ENCODE assay signal across 8 cellular contexts in genomic region chr6:36595168-36595818, GRCh38. TPM values are rescaled to one million over a fixed set of nuclear protein-coding genes. Genes with fewer than 3 reads are reported as not detected.
DNase-seq lines count a peak whose midpoint lies in the region; TF ChIP-seq lines count a peak whose summit lies in the region.

No MANE protein-coding gene starts in this region.

- H3K36me3 Mint-ChIP-seq in mesothelial cell of epicardium = peaks cover 25% of the 10 kb centered on the region

- H3K27me3 ChIP-seq in SJCRH30 (no peaks in the 10 kb centered on the region), ectodermal cell (ENCODE audit: control insufficient read depth, insufficient read depth, low read length, poor library complexity, severe bottlenecking) (no peaks in the 10 kb centered on the region)

- DNase-seq in AML-193 (lab: John Stamatoyannopoulos, UW) (peak; percentile 60 to 63), HCEC 1CT (peak; percentile 64), SJCRH30 (peak in 1 of 2 experiments; percentile 56), mesothelial cell of epicardium (ENCODE audit: low spot score in 2 of 2, unreplicated experiment in 2 of 2) (no peak), ureter (ENCODE audit: low spot score) (peak; percentile 65), DMS153 (lab: John Stamatoyannopoulos, UW) (no peak), cortex of kidney (lab: John Stamatoyannopoulos, UW) (no peak)

- TF ChIP-seq CTCF in mesothelial cell of epicardium (IDR thresholded peaks at IDR 0.05; ENCODE audit: unreplicated experiment) = no peak

- H3K4me3 Mint-ChIP-seq in mesothelial cell of epicardium = peak overlapping the region; percentile 95

- H3K36me3 ChIP-seq in SJCRH30 = peaks cover 54% of the 10 kb centered on the region
- H3K36me3 ChIP-seq in ectodermal cell (ENCODE audit: control insufficient read depth, insufficient read depth, low read length) = peaks cover 39% of the 10 kb centered on the region

- 0 to 1% methylated on average over 7 to 9 of the region's 11 CpGs for WGBS in ectodermal cell, 2 experiments

- H3K4me1 Mint-ChIP-seq in mesothelial cell of epicardium = peaks cover 46% of the 10 kb centered on the region

- no peaks in the 10 kb centered on the region for H3K9me3 Mint-ChIP-seq in mesothelial cell of epicardium

- no peaks in the 10 kb centered on the region for H3K27me3 Mint-ChIP-seq in mesothelial cell of epicardium (ENCODE audit: low read depth)

- peak overlapping the region; percentile 100 for H3K27ac Mint-ChIP-seq in mesothelial cell of epicardium

- H3K4me3 ChIP-seq in SJCRH30 (peak overlapping the region; percentile 93), ectodermal cell (ENCODE audit: insufficient read depth, low read depth, low read length) (peak overlapping the region; percentile 100)

- H3K27ac ChIP-seq in SJCRH30 (peak overlapping the region; percentile 98), ectodermal cell (ENCODE audit: insufficient read depth, low read depth, low read length, poor library complexity, severe bottlenecking) (peak overlapping the region; percentile 99)

- peaks cover 10% of the 10 kb centered on the region for H3K4me1 ChIP-seq in SJCRH30
- peaks cover 26% of the 10 kb centered on the region for H3K4me1 ChIP-seq in ectodermal cell (ENCODE audit: control insufficient read depth, insufficient read depth, low read length)

- H3K9me3 ChIP-seq in SJCRH30 (replicated peaks) (no peaks in the 10 kb centered on the region), ectodermal cell (ENCODE audit: control insufficient read depth, low read length) (no peaks in the 10 kb centered on the region)

RNA-seq across cellular contexts. Expression of gene SRSF3, which starts 1.1 kb away (rescaled TPM):
- 395 and 493 TPM in 2 replicates for total RNA-seq in SJCRH30 (2014; rRNA removed; shearing (Covaris generic))
- 676 TPM for polyA plus RNA-seq in ectodermal cell (2013, experiment 1 of 4)
- polyA plus RNA-seq in ectodermal cell (2013, experiment 2 of 4) = 838 TPM
- 490 TPM for polyA plus RNA-seq in ectodermal cell (2013, experiment 3 of 4)
- polyA plus RNA-seq in ectodermal cell (2013, experiment 4 of 4) = 539 TPM
- total RNA-seq in mesothelial cell of epicardium (404 to 411 TPM (median 407 TPM) in 3 replicates), ureter (306 TPM)

RNA-seq across cellular contexts. Expression of gene STK38, which starts 48.0 kb away (rescaled TPM):
- 26.9 and 27.6 TPM in 2 replicates for total RNA-seq in SJCRH30 (2014; rRNA removed; shearing (Covaris generic))
- polyA plus RNA-seq in ectodermal cell (2013, experiment 1 of 4) = 35.2 TPM
- 35.0 TPM for polyA plus RNA-seq in ectodermal cell (2013, experiment 2 of 4)
- 25.0 TPM for polyA plus RNA-seq in ectodermal cell (2013, experiment 3 of 4)
- polyA plus RNA-seq in ectodermal cell (2013, experiment 4 of 4) = 29.4 TPM
- total RNA-seq in mesothelial cell of epicardium = 46.3 to 47.8 TPM (median 47.7 TPM) in 3 replicates
- total RNA-seq in ureter = 47.5 TPM

Comparison
In these comparisons a context has a peak if more than half of its experiments do, and no peak if none do; other contexts are left out.
1. DNase-seq: peak in AML-193 (2 of 2), HCEC 1CT (single experiment) and ureter (single experiment); none in mesothelial cell of epicardium (0 of 2), DMS153 (single experiment) and cortex of kidney (single experiment).